ENCODE assay signal across 13 cellular contexts in the genomic region with DNA sequence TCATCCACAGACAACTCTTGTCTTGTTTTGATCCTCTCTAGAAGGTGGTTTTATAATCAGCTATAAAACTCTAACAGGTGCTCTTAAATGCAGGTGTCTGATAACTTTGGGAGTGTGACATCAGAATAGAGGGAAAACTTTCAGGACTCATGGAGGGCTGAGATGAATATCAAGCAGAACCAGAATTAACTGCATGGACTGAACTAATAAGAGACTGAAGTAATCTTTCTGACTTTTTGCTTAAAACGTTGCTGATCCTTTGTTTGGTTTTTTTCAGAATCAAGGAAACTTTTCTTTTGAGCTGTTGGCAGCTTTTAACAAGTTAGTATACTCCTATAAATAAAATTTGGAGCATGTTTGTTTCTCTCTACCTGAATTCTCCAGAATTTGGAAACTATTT.
"Had no signal": no experiment of that assay in that cellular context is flagged by ENCODE, and none has a peak within 500 bp of the region (broad histone marks: within the 10 kb centered on the region; RNA-seq: fewer than 3 reads in every experiment).

No MANE protein-coding gene starts in this region.

- ATAC-seq: effector memory CD8-positive, alpha-beta T cell; esophagus mucosa; foreskin keratinocyte; gastrocnemius medialis; gastroesophageal sphincter; heart left ventricle; heart right ventricle had no signal

- H3K9me3 ChIP-seq: colonic mucosa, esophagus muscularis mucosa, esophagus squamous epithelium, gastrocnemius medialis, gastroesophageal sphincter had no signal

- H3K27ac ChIP-seq: colonic mucosa, coronary artery, dorsolateral prefrontal cortex, epithelial cell of prostate, esophagus muscularis mucosa, esophagus squamous epithelium, foreskin keratinocyte, gastrocnemius medialis, gastroesophageal sphincter, heart left ventricle, heart right ventricle had no signal

- H3K36me3 ChIP-seq: colonic mucosa, esophagus muscularis mucosa, esophagus squamous epithelium, gastrocnemius medialis, gastroesophageal sphincter, heart left ventricle, heart right ventricle had no signal

- H3K4me3 ChIP-seq: colonic mucosa, coronary artery, dorsolateral prefrontal cortex, esophagus muscularis mucosa, esophagus squamous epithelium, gastrocnemius medialis, gastroesophageal sphincter, heart left ventricle, heart right ventricle had no signal

- H3K4me1 ChIP-seq: colonic mucosa, esophagus muscularis mucosa, gastrocnemius medialis, gastroesophageal sphincter, heart left ventricle had no signal
